ENCODE assay signal across 17 cellular contexts in the genomic region with DNA sequence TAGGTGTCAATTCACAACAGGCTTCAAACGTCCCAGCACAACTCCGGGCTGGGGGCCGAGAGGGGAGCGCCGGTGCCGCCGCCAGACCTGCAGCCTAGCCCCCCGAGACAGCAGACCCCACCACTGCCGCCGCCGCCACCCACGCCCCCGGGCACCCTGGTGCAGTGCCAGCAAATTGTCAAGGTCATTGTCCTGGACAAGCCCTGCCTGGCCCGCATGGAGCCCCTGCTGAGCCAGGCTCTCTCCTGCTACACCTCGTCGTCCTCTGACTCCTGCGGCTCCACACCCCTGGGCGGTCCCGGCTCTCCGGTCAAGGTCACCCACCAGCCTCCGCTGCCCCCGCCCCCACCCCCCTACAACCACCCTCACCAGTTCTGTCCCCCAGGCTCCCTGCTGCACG. TPM values are rescaled to one million over a fixed set of nuclear protein-coding genes. Genes with fewer than 3 reads are reported as not detected.
DNase-seq lines count a peak whose midpoint lies in the region; ATAC-seq, FAIRE-seq and TF ChIP-seq lines count a peak whose summit lies in the region.
"Had no signal": no experiment of that assay in that cellular context is flagged by ENCODE, and none has a peak within 500 bp of the region (broad histone marks: within the 10 kb centered on the region; RNA-seq: fewer than 3 reads in every experiment).

No MANE protein-coding gene starts in this region.

- no peak overlapping the region for H3K9ac ChIP-seq in HepG2 (ENCODE audit: insufficient read depth, low read depth, low read length)

- FAIRE-seq in HepG2 (lab: Jason Lieb, UNC), result no peak
- FAIRE-seq: A204.1, GM12878, GM18507 had no signal

- no peaks in the 10 kb centered on the region for H3K36me3 ChIP-seq in heart right ventricle
- no peaks in the 10 kb centered on the region for H3K36me3 ChIP-seq in HepG2 (replicated peaks in 1 of 2; ENCODE audit: control insufficient read depth in 1 of 2, insufficient read depth in 2 of 2, low read length in 2 of 2)
- no peaks in the 10 kb centered on the region for H3K36me3 ChIP-seq in testis (ENCODE audit: low read depth, missing control alignments)

- DNase-seq in heart right ventricle, result no peak
- DNase-seq in Right ventricle myocardium superior, result no peak
- no peak for DNase-seq in HepG2 (ENCODE audit: low spot score)
- DNase-seq in testis, result no peak
- DNase-seq: Calu3; CD4-positive, alpha-beta T cell; DMS 273 treated with DMSO at 0.1 percent for 48 hours had no signal

- intact Hi-C loops in heart right ventricle (cut with DNase I), result no loop called here
- intact Hi-C loops in Right ventricle myocardium superior (cut with DNase I), result no loop called here
- intact Hi-C loops in HepG2 (cut with micrococcal nuclease; ENCODE audit: unreplicated experiment), result no loop called here
- intact Hi-C loops in testis (cut with DNase I; ENCODE audit: low total_unique reads), result no loop called here

- H3K4me1 ChIP-seq in heart right ventricle, result peaks cover 38 to 96% (median 79%) of the 10 kb centered on the region in 9 donors
- peaks cover 40% of the 10 kb centered on the region for H3K4me1 ChIP-seq in HepG2 (ENCODE audit: insufficient read depth, low read length)
- peaks cover 76% of the 10 kb centered on the region for H3K4me1 ChIP-seq in testis

- no TSS peak for BruUV-seq in HepG2 (replicated peaks; lab: Mats Ljungman, UMichigan)

- H3K4me3 ChIP-seq in heart right ventricle (no peak overlapping the region), HepG2 (replicated peaks in 1 of 3; ENCODE audit: insufficient read depth in 1 of 3, low read depth in 2 of 3, low read length in 3 of 3) (peak overlapping the region in 1 of 3 experiments; percentile 7; a peak in 1 of 6 replicates), testis (no peak overlapping the region)
- H3K4me3 ChIP-seq: GM12878 had no signal

- POLR2A ChIA-PET in HepG2 (lab: Yijun Ruan, JAX), result no interaction called here

- WGBS in heart right ventricle, 2 donors, result 61 to 62% methylated on average over 21 to 23 of the region's 23 CpGs
- WGBS in HepG2 (ENCODE audit: low lambda C conversion rate), result 5% methylated on average over 4 of the region's 23 CpGs
- 39 to 60% methylated on average over 2 to 21 of the region's 23 CpGs for WGBS in testis, 2 donors

- TF ChIP-seq EP300 in Ishikawa (IDR thresholded peaks at IDR 0.05; ENCODE audit: borderline replicate concordance) (no peak; the same call in 1 of the 2 replicates), HepG2 (IDR thresholded peaks at IDR 0.05; ENCODE audit: low read depth in 2 of 2, low read length in 2 of 2) (no peak), HepG2 (CRISPR knock-in tag; IDR thresholded peaks at IDR 0.05; ENCODE audit: borderline replicate concordance) (no peak)

- ATAC-seq in heart right ventricle (no peak), Right ventricle myocardium superior (ENCODE audit: poor library complexity) (no peak), HepG2 (peak; percentile 17), HG03354 (IDR thresholded peaks at IDR 0.05; ENCODE audit: poor library complexity, severe bottlenecking, unreplicated experiment) (no peak), HG03097 (IDR thresholded peaks at IDR 0.05; ENCODE audit: low FRiP score, unreplicated experiment) (no peak)
- ATAC-seq: GM12878, HCT116 had no signal

- CTCF ChIA-PET in HepG2 (lab: Yijun Ruan, JAX; ENCODE audit: low intra/inter-chr PET ratio, low total read pairs), result no interaction called here

- no peaks in the 10 kb centered on the region for H4K20me1 ChIP-seq in HepG2 (ENCODE audit: insufficient read depth, low read length)

- TF ChIP-seq CTCF in heart right ventricle (IDR thresholded peaks at IDR 0.05) (no peak), HepG2 (CRISPR knock-in tag; IDR thresholded peaks at IDR 0.05) (no peak), testis (IDR thresholded peaks at IDR 0.05) (no peak)

- TF ChIP-seq RAD21 in Ishikawa (IDR thresholded peaks at IDR 0.05; ENCODE audit: low read depth) (no peak), HepG2 (CRISPR knock-in tag; IDR thresholded peaks at IDR 0.05) (no peak)

- H3K79me2 ChIP-seq in HepG2 (ENCODE audit: insufficient read depth, low read length), result no peaks in the 10 kb centered on the region

- H2AFZ ChIP-seq in HepG2 (ENCODE audit: low read length), result no peak overlapping the region

- peak overlapping the region in 7 of 10 donors; percentile 39 to 84 (median 79) for H3K27ac ChIP-seq in heart right ventricle
- H3K27ac ChIP-seq in HepG2 (ENCODE audit: extremely low read length, insufficient read depth, low read length), result no peak overlapping the region
- peak overlapping the region; percentile 19 to 64 for H3K27ac ChIP-seq in testis

- TF ChIP-seq POLR2A in HepG2 (IDR thresholded peaks at IDR 0.05; ENCODE audit: insufficient read depth in 1 of 2, low read depth in 2 of 2, low read length in 2 of 2) (no peak), testis (IDR thresholded peaks at IDR 0.05) (no peak)

- H3K9me3 ChIP-seq in heart right ventricle (no peaks in the 10 kb centered on the region), HepG2 (ENCODE audit: low read length) (no peaks in the 10 kb centered on the region), testis (no peaks in the 10 kb centered on the region)

- peak overlapping the region; percentile 67; the same call in 1 of the 2 replicates for H3K4me2 ChIP-seq in HepG2 (ENCODE audit: low read depth, low read length)

- in situ Hi-C loops in HepG2 (cut with HindIII; ENCODE audit: extremely low pct_ligation_motif_present, low pct_unique_long_range_greater_than_20kb), result no loop called here

- H3K27me3 ChIP-seq in heart right ventricle (peaks cover 0 to 9% (median 0%) of the 10 kb centered on the region in 7 donors), HepG2 (ENCODE audit: control insufficient read depth in 1 of 2, insufficient read depth in 2 of 2, low read length in 2 of 2) (peaks cover 10 to 70% of the 10 kb centered on the region in 2 experiments; a peak in 4 of 5 replicates), testis (no peaks in the 10 kb centered on the region)

TF ChIP-seq in Ishikawa, 13 proteins besides CTCF, POLR2A, EP300 and RAD21 (continues in another document):
- TF ChIP-seq TCF12 (IDR thresholded peaks at IDR 0.05; ENCODE audit: low read depth) (no peak), NFIC (IDR thresholded peaks at IDR 0.05) (peak; percentile 60; the same call in 1 of the 2 replicates), EGR1 (IDR thresholded peaks at IDR 0.05) (peak; percentile 81), ZBTB7A (IDR thresholded peaks at IDR 0.05; ENCODE audit: low read depth) (peak; percentile 77; the same call in 1 of the 2 replicates), CEBPB (IDR thresholded peaks at IDR 0.05) (no peak)
- TF ChIP-seq, protein P1, sequence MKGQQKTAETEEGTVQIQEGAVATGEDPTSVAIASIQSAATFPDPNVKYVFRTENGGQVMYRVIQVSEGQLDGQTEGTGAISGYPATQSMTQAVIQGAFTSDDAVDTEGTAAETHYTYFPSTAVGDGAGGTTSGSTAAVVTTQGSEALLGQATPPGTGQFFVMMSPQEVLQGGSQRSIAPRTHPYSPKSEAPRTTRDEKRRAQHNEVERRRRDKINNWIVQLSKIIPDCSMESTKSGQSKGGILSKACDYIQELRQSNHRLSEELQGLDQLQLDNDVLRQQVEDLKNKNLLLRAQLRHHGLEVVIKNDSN (IDR thresholded peaks at IDR 0.05), result no peak

TF ChIP-seq in HepG2, 621 proteins besides CTCF, POLR2A, EP300 and RAD21:
- TF ChIP-seq HNRNPL (IDR thresholded peaks at IDR 0.05; ENCODE audit: low read depth, low read length), result 0 out of 2 replicates have a peak, but pooled peaks have one; percentile 31
- TF ChIP-seq ZNF615 (CRISPR knock-in tag; IDR thresholded peaks at IDR 0.05; ENCODE audit: borderline replicate concordance), result no peak
TF ChIP-seq in HepG2: peak in this region for 1.

RNA-seq across cellular contexts. Expression of a gene that starts 39.4 kb away (rescaled TPM):
- total RNA-seq in heart right ventricle, result 1 to 10 TPM in 5 of 10 donors, under 1 TPM in 5; 0.49 to 1.4 (median 0.98) TPM
- under 1 TPM; 0.14 to 0.44 TPM for polyA plus RNA-seq in heart right ventricle
- 0.86 TPM for total RNA-seq in Right ventricle myocardium superior
- 9.5 and 18.8 TPM in 2 replicates for total RNA-seq in HepG2 (2016; rRNA removed; fragmentation: Illumina TruSeq; extraction: Trizol)
- 3.7 and 5.6 TPM in 2 replicates for total RNA-seq in HepG2 (2016; cell fraction: cytosol; rRNA removed; fragmentation: Illumina TruSeq; extraction: Trizol; ENCODE audit: low read depth)
- total RNA-seq in HepG2 (2016; cell fraction: insoluble cytoplasmic fraction; rRNA removed; fragmentation: Illumina TruSeq; extraction: Trizol), result 10.4 and 17.8 TPM in 2 replicates
- total RNA-seq in HepG2 (2016; cell fraction: membrane; rRNA removed; fragmentation: Illumina TruSeq; extraction: Trizol), result 7.4 and 8.0 TPM in 2 replicates
- 17.0 and 17.6 TPM in 2 replicates for total RNA-seq in HepG2 (2016; cell fraction: nucleus; rRNA removed; fragmentation: Illumina TruSeq; extraction: Trizol)
- 3.7 and 6.0 TPM in 2 replicates for polyA plus RNA-seq in HepG2 (2011; rRNA removed)
- 4.4 and 5.0 TPM in 2 replicates for polyA plus RNA-seq in HepG2 (2011; cell fraction: cytosol; rRNA removed)
- 10.3 and 12.4 TPM in 2 replicates for polyA plus RNA-seq in HepG2 (2011; cell fraction: nucleus; rRNA removed)
- polyA plus RNA-seq in HepG2 (2012), result 0.66 and 5.8 TPM in 2 replicates
- 2.3 and 2.8 TPM in 2 replicates for polyA plus RNA-seq in HepG2 (2016; cell fraction: cytosol; fragmentation: Illumina TruSeq; extraction: Trizol; ENCODE audit: low read depth)
- polyA plus RNA-seq in HepG2 (2016; cell fraction: insoluble cytoplasmic fraction; fragmentation: Illumina TruSeq; extraction: Trizol; ENCODE audit: low read depth), result 7.2 and 9.0 TPM in 2 replicates
- polyA plus RNA-seq in HepG2 (2016; cell fraction: membrane; fragmentation: Illumina TruSeq; extraction: Trizol; ENCODE audit: low read depth), result 3.9 and 4.9 TPM in 2 replicates
- polyA plus RNA-seq in HepG2 (2016; cell fraction: nucleus; fragmentation: Illumina TruSeq; extraction: Trizol; ENCODE audit: insufficient read depth, low read depth), result 27.1 and 27.7 TPM in 2 replicates
- 1.2 and 11.3 TPM in 2 replicates for polyA minus RNA-seq in HepG2 (2011; rRNA and poly(A)+ RNA removed; ENCODE audit: low replicate concordance)
- polyA minus RNA-seq in HepG2 (2011; cell fraction: cytosol; rRNA and poly(A)+ RNA removed), result 7.0 and 7.2 TPM in 2 replicates
- polyA minus RNA-seq in HepG2 (2011; cell fraction: nucleus; rRNA and poly(A)+ RNA removed), result 5.8 and 7.1 TPM in 2 replicates
- 10 to 100 TPM in 1 of 2 donors, 1 to 10 TPM in 1; 3.8 to 12.5 TPM for total RNA-seq in testis
- polyA plus RNA-seq in testis (ENCODE audit: insufficient read depth, low read depth, low replicate concordance), result 6.4 TPM
- total RNA-seq: B cell; CD4-positive, alpha-beta T cell; G401; HT1080 had no signal
